Comparison of ENCODE assay signal across 8 cellular contexts in the genomic region with DNA sequence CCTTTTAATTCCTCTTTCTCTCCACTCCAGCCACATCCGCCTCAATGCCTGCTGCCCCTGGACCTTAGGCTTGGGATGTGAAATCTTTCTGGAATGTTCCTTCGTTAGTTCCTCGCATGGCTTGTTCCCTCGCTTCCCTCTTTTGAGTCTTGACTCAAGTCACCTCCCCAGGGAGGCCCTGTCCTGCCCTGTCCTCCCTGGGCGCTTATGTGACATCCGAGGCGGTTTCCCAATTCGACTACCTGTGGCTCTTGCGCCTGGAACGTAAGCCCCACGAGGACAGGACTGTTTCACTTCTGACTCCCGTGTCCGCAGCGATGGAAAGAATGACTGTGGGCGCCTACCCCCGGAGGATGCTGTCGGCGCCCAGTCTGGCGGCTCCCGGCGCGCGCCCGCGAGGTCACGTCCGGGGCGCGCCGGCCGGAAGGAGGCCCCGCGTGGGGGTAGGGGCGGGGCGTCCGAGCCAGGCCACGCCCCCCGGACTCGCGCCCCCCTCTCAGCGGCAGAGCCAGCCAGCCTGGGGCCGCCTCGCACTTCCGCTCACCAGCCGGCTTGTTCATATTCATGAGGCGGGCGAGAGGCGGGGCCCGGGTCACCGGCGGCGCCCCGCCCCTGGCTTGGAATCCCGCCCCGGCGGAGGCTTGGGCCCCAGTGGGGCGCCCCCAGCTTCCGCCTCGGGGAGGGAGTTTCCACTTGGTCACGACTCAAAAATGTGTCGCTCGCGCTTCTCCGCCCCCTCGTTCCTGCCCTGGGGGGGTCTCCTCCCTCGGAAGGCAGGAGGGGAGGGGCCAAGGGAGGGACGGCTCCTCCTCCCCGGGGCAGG. TPM values are rescaled to one million over a fixed set of nuclear protein-coding genes. Genes with fewer than 3 reads are reported as not detected.
DNase-seq lines count a peak whose midpoint lies in the region; ATAC-seq lines count a peak whose summit lies in the region.

No MANE protein-coding gene starts in this region.

- peak overlapping the region; percentile 92 for H3K18ac ChIP-seq in neuronal stem cell (ENCODE audit: low read length)

- peak overlapping the region; percentile 91 to 99 (median 96) for H3K27ac Mint-ChIP-seq in IgD-negative memory B cell

- peaks cover 4% of the 10 kb centered on the region for H3K36me3 Mint-ChIP-seq in IgD-negative memory B cell

- peak overlapping the region; percentile 61 for H2AFZ ChIP-seq in neuronal stem cell (ENCODE audit: low read length)

- H3K9ac ChIP-seq in neuronal stem cell (ENCODE audit: low read depth, low read length, poor library complexity) = peak overlapping the region; percentile 75
- H3K9ac ChIP-seq in subcutaneous abdominal adipose tissue (ENCODE audit: low read length in 5 of 5) = peak overlapping the region; percentile 21 to 70 (median 58)

- DNase-seq in DMS79 (lab: John Stamatoyannopoulos, UW) = peak; percentile 84
- DNase-seq in SHP77 (lab: John Stamatoyannopoulos, UW) = peak; percentile 89 to 90
- DNase-seq in activated gamma-delta T cell (lab: John Stamatoyannopoulos, UW) = peak; percentile 98
- DNase-seq in foreskin melanocyte = peak; percentile 91
- DNase-seq in neuronal stem cell (ENCODE audit: low spot score) = peak; percentile 91

- peak overlapping the region; percentile 45 to 86 for H3K4me3 ChIP-seq in neuronal stem cell (ENCODE audit: low read length in 2 of 2)
- H3K4me3 ChIP-seq in subcutaneous abdominal adipose tissue (ENCODE audit: low read depth in 1 of 5, low read length in 5 of 5) = peak overlapping the region; percentile 60 to 85 (median 77)

- H3K36me3 ChIP-seq in neuronal stem cell (replicated peaks in 1 of 2; ENCODE audit: control insufficient read depth in 2 of 2, insufficient read depth in 2 of 2, low read length in 2 of 2) (no peaks in the 10 kb centered on the region), subcutaneous abdominal adipose tissue (ENCODE audit: control insufficient read depth in 5 of 5, insufficient read depth in 5 of 5, low read length in 5 of 5) (no peaks in the 10 kb centered on the region)

- no peak overlapping the region for H2BK5ac ChIP-seq in neuronal stem cell (ENCODE audit: low read length)

- H3K79me1 ChIP-seq in neuronal stem cell (ENCODE audit: low read depth, low read length) = no peaks in the 10 kb centered on the region

- H2BK15ac ChIP-seq in neuronal stem cell (ENCODE audit: low read length) = no peak overlapping the region

- H3K9me3 Mint-ChIP-seq in IgD-negative memory B cell = no peaks in the 10 kb centered on the region

- WGBS in neuronal stem cell (ENCODE audit: extremely low coverage in 2 of 2, insufficient read length in 2 of 2, insufficient replicate concordance in 1 of 2), 2 donors = no CpG with 5 or more reads among the region's 68 CpGs

- no peak overlapping the region for H3K4ac ChIP-seq in neuronal stem cell (ENCODE audit: low read length)

- ATAC-seq in GM21576 (IDR thresholded peaks at IDR 0.05; ENCODE audit: unreplicated experiment) = peak; percentile 78

- peak overlapping the region; percentile 90 to 97 (median 90) for H3K4me3 Mint-ChIP-seq in IgD-negative memory B cell

- H3K4me1 ChIP-seq in neuronal stem cell (ENCODE audit: control insufficient read depth in 2 of 2, insufficient read depth in 1 of 2, low read depth in 1 of 2, low read length in 2 of 2) = peaks cover 14 to 24% of the 10 kb centered on the region in 2 donors
- peaks cover 3 to 17% (median 12%) of the 10 kb centered on the region in 5 donors for H3K4me1 ChIP-seq in subcutaneous abdominal adipose tissue (ENCODE audit: control insufficient read depth in 5 of 5, insufficient read depth in 5 of 5, low read length in 5 of 5)

- H3K9me3 ChIP-seq in neuronal stem cell (replicated peaks in 1 of 2; ENCODE audit: control insufficient read depth in 2 of 2, insufficient read depth in 1 of 2, low read depth in 1 of 2, low read length in 2 of 2) (no peaks in the 10 kb centered on the region), subcutaneous abdominal adipose tissue (ENCODE audit: control insufficient read depth in 5 of 5, low read length in 5 of 5) (no peaks in the 10 kb centered on the region)

- peak overlapping the region; percentile 50 for H2BK120ac ChIP-seq in neuronal stem cell (ENCODE audit: low read depth, low read length)

- no peaks in the 10 kb centered on the region for H3K27me3 Mint-ChIP-seq in IgD-negative memory B cell

- no peak overlapping the region for H4K8ac ChIP-seq in neuronal stem cell (ENCODE audit: low read depth, low read length)

- no peak overlapping the region for H4K91ac ChIP-seq in neuronal stem cell (ENCODE audit: low read depth, low read length, poor library complexity)

- H3K27me3 ChIP-seq in neuronal stem cell (ENCODE audit: control insufficient read depth in 3 of 3, insufficient read depth in 3 of 3, low read depth in 1 of 3, low read length in 3 of 3) (no peaks in the 10 kb centered on the region), subcutaneous abdominal adipose tissue (ENCODE audit: control insufficient read depth in 5 of 5, insufficient read depth in 4 of 5, low read length in 5 of 5) (no peaks in the 10 kb centered on the region)

- H3K23ac ChIP-seq in neuronal stem cell (ENCODE audit: low read depth, low read length, poor library complexity) = peak overlapping the region; percentile 67

- peak overlapping the region; percentile 38 for H3K4me2 ChIP-seq in neuronal stem cell (ENCODE audit: insufficient read depth, low read length, poor library complexity, severe bottlenecking)

- peak overlapping the region; percentile 59 for H2BK12ac ChIP-seq in neuronal stem cell (ENCODE audit: low read length)

- no peak overlapping the region for H3K14ac ChIP-seq in neuronal stem cell (ENCODE audit: low read length)

- H3K27ac ChIP-seq in neuronal stem cell (replicated peaks; ENCODE audit: low read length) (peak overlapping the region; percentile 74), subcutaneous abdominal adipose tissue (ENCODE audit: low read depth, low read length) (peak overlapping the region; percentile 86)

- H3K4me1 Mint-ChIP-seq in IgD-negative memory B cell = peaks cover 18 to 23% (median 20%) of the 10 kb centered on the region in 3 donors

- no peak overlapping the region for H2AK5ac ChIP-seq in neuronal stem cell (ENCODE audit: low read depth, low read length)

RNA-seq across cellular contexts. Expression of gene GLIS2, which starts 8.4 kb away (rescaled TPM):
- polyA plus RNA-seq in IgD-negative memory B cell = not detected
- 7.6 TPM for polyA plus RNA-seq in neuronal stem cell (2013, experiment 1 of 2)
- 7.9 TPM for polyA plus RNA-seq in neuronal stem cell (2013, experiment 2 of 2)

RNA-seq across cellular contexts. Expression of gene TFAP4, which starts 34.6 kb away (rescaled TPM):
- 1.2 TPM for polyA plus RNA-seq in IgD-negative memory B cell
- 18.5 TPM for polyA plus RNA-seq in neuronal stem cell (2013, experiment 1 of 2)
- polyA plus RNA-seq in neuronal stem cell (2013, experiment 2 of 2) = 20.5 TPM

RNA-seq across cellular contexts. Expression of gene PAM16, which starts 43.7 kb away (rescaled TPM):
- 40.4 TPM for polyA plus RNA-seq in IgD-negative memory B cell
- 76.9 TPM for polyA plus RNA-seq in neuronal stem cell (2013, experiment 1 of 2)
- 74.7 TPM for polyA plus RNA-seq in neuronal stem cell (2013, experiment 2 of 2)

Comparison
In these comparisons a context has a peak if more than half of its experiments do, and no peak if none do; other contexts are left out.
1. Peak in every context shown above with its lines: DNase-seq, ATAC-seq, H3K4me3 ChIP-seq and H3K27ac ChIP-seq.